Comparison of ENCODE assay signal across 20 cellular contexts in the genomic region with DNA sequence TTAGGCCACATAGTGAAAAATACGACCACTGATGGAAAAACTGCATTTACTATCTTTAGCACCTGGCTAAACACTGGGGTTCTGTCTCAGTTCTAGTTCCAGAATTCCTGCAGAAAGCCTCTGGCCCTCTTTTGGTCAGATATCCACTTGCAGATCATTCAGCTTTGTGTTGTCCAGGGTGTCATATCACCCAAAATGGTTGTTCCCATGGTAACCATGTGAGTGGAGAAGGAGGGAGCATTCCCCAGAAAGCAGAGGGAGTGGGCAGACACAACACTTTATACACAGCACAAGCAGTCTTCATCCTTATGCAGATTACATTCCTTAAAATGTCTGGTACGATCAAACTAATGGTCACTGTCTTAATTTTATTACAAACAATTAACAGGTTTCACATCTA.
DNase-seq lines count a peak whose midpoint lies in the region; ATAC-seq and TF ChIP-seq lines count a peak whose summit lies in the region.
"Had no signal": no experiment of that assay in that cellular context is flagged by ENCODE, and none has a peak within 500 bp of the region (broad histone marks: within the 10 kb centered on the region; RNA-seq: fewer than 3 reads in every experiment).

No MANE protein-coding gene starts in this region.

- no peak for TF ChIP-seq EP300 in SK-N-SH (IDR thresholded peaks at IDR 0.05; ENCODE audit: borderline replicate concordance in 1 of 2, low read depth in 1 of 2, low read length in 1 of 2)

- CTCF ChIA-PET in SK-N-SH (lab: Yijun Ruan, JAX) = no interaction called here

- H2AFZ ChIP-seq in SK-N-SH (ENCODE audit: low read depth) = no peak overlapping the region
- H2AFZ ChIP-seq: parathyroid adenoma had no signal

- no peak overlapping the region for H3K27ac ChIP-seq in SK-N-SH (ENCODE audit: low read depth in 2 of 2, low read length in 1 of 2)
- H3K27ac ChIP-seq: parathyroid adenoma had no signal

- no peaks in the 10 kb centered on the region for H3K27me3 ChIP-seq in SK-N-SH (ENCODE audit: insufficient read depth)

- H3K4me3 ChIP-seq in SK-N-SH (ENCODE audit: low read depth in 2 of 2, low read length in 1 of 2) = no peak overlapping the region

- 86% methylated on average over 2 of the region's 2 CpGs for WGBS in SK-N-SH (ENCODE audit: low lambda C conversion rate)

- no peak overlapping the region for H3K4me2 ChIP-seq in SK-N-SH

- peak; percentile 16 for DNase-seq in SK-N-SH
- peak; percentile 16 for DNase-seq in NCI-H69 (lab: John Stamatoyannopoulos, UW)
- peak; percentile 37 for DNase-seq in inferior parietal cortex (ENCODE audit: extremely low spot score)
- no peak for DNase-seq in NCI-H1930 (lab: John Stamatoyannopoulos, UW)
- no peak for DNase-seq in putamen (ENCODE audit: low spot score)
- DNase-seq in GM13976 (ENCODE audit: low spot score) = no peak
- DNase-seq: activated CD4-positive, alpha-beta T cell treated with anti-CD3 and anti-CD28 coated beads for 4 hours; activated naive CD4-positive, alpha-beta T cell treated with Interleukin-2 at 50 U/mL for 16 hours; activated T-cell treated with anti-CD3 and anti-CD28 coated beads, Interleukin-2, amount 50 U/mL, for 48 hours; glutamatergic neuron; left colon; natural killer cell; NCI-H1048; NCI-H2029 treated with DMSO at 0.1 percent for 48 hours; NCI-H774; substantia nigra had no signal

- POLR2A ChIA-PET in SK-N-SH (lab: Yijun Ruan, JAX) = no interaction called here

- no peaks in the 10 kb centered on the region for H3K79me2 ChIP-seq in SK-N-SH (ENCODE audit: insufficient read depth)
- H3K79me2 ChIP-seq: parathyroid adenoma had no signal

- no peaks in the 10 kb centered on the region for H4K20me1 ChIP-seq in SK-N-SH (ENCODE audit: insufficient read depth)

- in situ Hi-C loops in GM13976 (cut with MboI; ENCODE audit: low sequenced_read_pairs, unreplicated experiment) = no loop called here

- ATAC-seq in SK-N-SH treated with all-trans-retinoic acid at 6 μM for 48 hours = no peak
- no peak for ATAC-seq in GM21619 (IDR thresholded peaks at IDR 0.05; ENCODE audit: unreplicated experiment)
- ATAC-seq: left colon, natural killer cell, Panc1 had no signal

- H3K4me1 ChIP-seq in SK-N-SH (ENCODE audit: control insufficient read depth in 1 of 2, insufficient read depth in 2 of 2, low read depth in 1 of 2, low read length in 1 of 2) = peaks cover 0 to 24% of the 10 kb centered on the region in 2 experiments
- H3K4me1 ChIP-seq: parathyroid adenoma had no signal

- no peak for TF ChIP-seq RAD21 in SK-N-SH (IDR thresholded peaks at IDR 0.05; ENCODE audit: low read length)

- H3K36me3 ChIP-seq in SK-N-SH (replicated peaks in 1 of 2; ENCODE audit: control insufficient read depth in 1 of 2, insufficient read depth in 2 of 2, low read length in 1 of 2) = no peaks in the 10 kb centered on the region

- TF ChIP-seq CTCF in SK-N-SH (IDR thresholded peaks at IDR 0.05) = no peak
- no peak for TF ChIP-seq CTCF in GM13976 (IDR thresholded peaks at IDR 0.05; ENCODE audit: borderline replicate concordance, control extremely low read depth, extremely low read depth, insufficient read depth, missing control alignments)

- H3K9me3 ChIP-seq in SK-N-SH = no peaks in the 10 kb centered on the region

- H3K9me2 ChIP-seq in SK-N-SH = no peaks in the 10 kb centered on the region

- peaks cover 5% of the 10 kb centered on the region for H3F3A ChIP-seq in SK-N-SH (replicated peaks; ENCODE audit: insufficient read depth)

- no peak overlapping the region for H3K9ac ChIP-seq in SK-N-SH
- H3K9ac ChIP-seq: parathyroid adenoma had no signal

TF ChIP-seq in SK-N-SH, 30 proteins besides CTCF, POLR2A, EP300 and RAD21 (continues in another document):
- TF ChIP-seq MEF2A (IDR thresholded peaks at IDR 0.05; ENCODE audit: borderline replicate concordance, low read depth) (no peak), FOXM1 (IDR thresholded peaks at IDR 0.05; ENCODE audit: low read depth) (no peak), GABPA (IDR thresholded peaks at IDR 0.05; ENCODE audit: low read depth) (no peak), NRF1 (IDR thresholded peaks at IDR 0.05; ENCODE audit: low read depth, low read length) (no peak), RXRA (IDR thresholded peaks at IDR 0.05; ENCODE audit: borderline replicate concordance, low read depth) (no peak), ELF1 (IDR thresholded peaks at IDR 0.05) (no peak)
- TF ChIP-seq, protein P1, sequence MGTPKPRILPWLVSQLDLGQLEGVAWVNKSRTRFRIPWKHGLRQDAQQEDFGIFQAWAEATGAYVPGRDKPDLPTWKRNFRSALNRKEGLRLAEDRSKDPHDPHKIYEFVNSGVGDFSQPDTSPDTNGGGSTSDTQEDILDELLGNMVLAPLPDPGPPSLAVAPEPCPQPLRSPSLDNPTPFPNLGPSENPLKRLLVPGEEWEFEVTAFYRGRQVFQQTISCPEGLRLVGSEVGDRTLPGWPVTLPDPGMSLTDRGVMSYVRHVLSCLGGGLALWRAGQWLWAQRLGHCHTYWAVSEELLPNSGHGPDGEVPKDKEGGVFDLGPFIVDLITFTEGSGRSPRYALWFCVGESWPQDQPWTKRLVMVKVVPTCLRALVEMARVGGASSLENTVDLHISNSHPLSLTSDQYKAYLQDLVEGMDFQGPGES (IDR thresholded peaks at IDR 0.05; ENCODE audit: low read depth, low read length) = no peak
- TF ChIP-seq, protein P2, sequence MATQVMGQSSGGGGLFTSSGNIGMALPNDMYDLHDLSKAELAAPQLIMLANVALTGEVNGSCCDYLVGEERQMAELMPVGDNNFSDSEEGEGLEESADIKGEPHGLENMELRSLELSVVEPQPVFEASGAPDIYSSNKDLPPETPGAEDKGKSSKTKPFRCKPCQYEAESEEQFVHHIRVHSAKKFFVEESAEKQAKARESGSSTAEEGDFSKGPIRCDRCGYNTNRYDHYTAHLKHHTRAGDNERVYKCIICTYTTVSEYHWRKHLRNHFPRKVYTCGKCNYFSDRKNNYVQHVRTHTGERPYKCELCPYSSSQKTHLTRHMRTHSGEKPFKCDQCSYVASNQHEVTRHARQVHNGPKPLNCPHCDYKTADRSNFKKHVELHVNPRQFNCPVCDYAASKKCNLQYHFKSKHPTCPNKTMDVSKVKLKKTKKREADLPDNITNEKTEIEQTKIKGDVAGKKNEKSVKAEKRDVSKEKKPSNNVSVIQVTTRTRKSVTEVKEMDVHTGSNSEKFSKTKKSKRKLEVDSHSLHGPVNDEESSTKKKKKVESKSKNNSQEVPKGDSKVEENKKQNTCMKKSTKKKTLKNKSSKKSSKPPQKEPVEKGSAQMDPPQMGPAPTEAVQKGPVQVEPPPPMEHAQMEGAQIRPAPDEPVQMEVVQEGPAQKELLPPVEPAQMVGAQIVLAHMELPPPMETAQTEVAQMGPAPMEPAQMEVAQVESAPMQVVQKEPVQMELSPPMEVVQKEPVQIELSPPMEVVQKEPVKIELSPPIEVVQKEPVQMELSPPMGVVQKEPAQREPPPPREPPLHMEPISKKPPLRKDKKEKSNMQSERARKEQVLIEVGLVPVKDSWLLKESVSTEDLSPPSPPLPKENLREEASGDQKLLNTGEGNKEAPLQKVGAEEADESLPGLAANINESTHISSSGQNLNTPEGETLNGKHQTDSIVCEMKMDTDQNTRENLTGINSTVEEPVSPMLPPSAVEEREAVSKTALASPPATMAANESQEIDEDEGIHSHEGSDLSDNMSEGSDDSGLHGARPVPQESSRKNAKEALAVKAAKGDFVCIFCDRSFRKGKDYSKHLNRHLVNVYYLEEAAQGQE (IDR thresholded peaks at IDR 0.05; ENCODE audit: low read depth, low read length) = no peak

TF ChIP-seq in SK-N-SH treated with all-trans-retinoic acid at 6 μM for 48 hours, 23 proteins besides CTCF, POLR2A, EP300 and RAD21 (continues in another document):
- TF ChIP-seq TOX (CRISPR knock-in tag; IDR thresholded peaks at IDR 0.05; ENCODE audit: borderline replicate concordance) = no peak
- no peak for TF ChIP-seq ESRRG (CRISPR knock-in tag; IDR thresholded peaks at IDR 0.05)
- TF ChIP-seq, protein P3, sequence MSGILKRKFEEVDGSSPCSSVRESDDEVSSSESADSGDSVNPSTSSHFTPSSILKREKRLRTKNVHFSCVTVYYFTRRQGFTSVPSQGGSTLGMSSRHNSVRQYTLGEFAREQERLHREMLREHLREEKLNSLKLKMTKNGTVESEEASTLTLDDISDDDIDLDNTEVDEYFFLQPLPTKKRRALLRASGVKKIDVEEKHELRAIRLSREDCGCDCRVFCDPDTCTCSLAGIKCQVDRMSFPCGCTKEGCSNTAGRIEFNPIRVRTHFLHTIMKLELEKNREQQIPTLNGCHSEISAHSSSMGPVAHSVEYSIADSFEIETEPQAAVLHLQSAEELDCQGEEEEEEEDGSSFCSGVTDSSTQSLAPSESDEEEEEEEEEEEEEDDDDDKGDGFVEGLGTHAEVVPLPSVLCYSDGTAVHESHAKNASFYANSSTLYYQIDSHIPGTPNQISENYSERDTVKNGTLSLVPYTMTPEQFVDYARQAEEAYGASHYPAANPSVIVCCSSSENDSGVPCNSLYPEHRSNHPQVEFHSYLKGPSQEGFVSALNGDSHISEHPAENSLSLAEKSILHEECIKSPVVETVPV (CRISPR knock-in tag; IDR thresholded peaks at IDR 0.05) = no peak
- no peak for TF ChIP-seq CSDC2 (CRISPR knock-in tag; IDR thresholded peaks at IDR 0.05)
- TF ChIP-seq TCF4 (CRISPR knock-in tag; IDR thresholded peaks at IDR 0.05; ENCODE audit: borderline replicate concordance) = no peak
- TF ChIP-seq, protein P4, sequence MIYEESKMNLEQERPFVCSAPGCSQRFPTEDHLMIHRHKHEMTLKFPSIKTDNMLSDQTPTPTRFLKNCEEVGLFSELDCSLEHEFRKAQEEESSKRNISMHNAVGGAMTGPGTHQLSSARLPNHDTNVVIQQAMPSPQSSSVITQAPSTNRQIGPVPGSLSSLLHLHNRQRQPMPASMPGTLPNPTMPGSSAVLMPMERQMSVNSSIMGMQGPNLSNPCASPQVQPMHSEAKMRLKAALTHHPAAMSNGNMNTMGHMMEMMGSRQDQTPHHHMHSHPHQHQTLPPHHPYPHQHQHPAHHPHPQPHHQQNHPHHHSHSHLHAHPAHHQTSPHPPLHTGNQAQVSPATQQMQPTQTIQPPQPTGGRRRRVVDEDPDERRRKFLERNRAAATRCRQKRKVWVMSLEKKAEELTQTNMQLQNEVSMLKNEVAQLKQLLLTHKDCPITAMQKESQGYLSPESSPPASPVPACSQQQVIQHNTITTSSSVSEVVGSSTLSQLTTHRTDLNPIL (CRISPR knock-in tag; IDR thresholded peaks at IDR 0.05; ENCODE audit: low read depth) = no peak
- TF ChIP-seq GLIS3 (CRISPR knock-in tag; IDR thresholded peaks at IDR 0.05) = no peak
- TF ChIP-seq BACH2 (CRISPR knock-in tag; IDR thresholded peaks at IDR 0.05; ENCODE audit: borderline replicate concordance) = no peak
- TF ChIP-seq ARNTL (CRISPR knock-in tag; IDR thresholded peaks at IDR 0.05; ENCODE audit: borderline replicate concordance, low read depth) = no peak
- TF ChIP-seq ZC3H10 (CRISPR knock-in tag; IDR thresholded peaks at IDR 0.05) = no peak
- TF ChIP-seq OSR1 (CRISPR knock-in tag; IDR thresholded peaks at IDR 0.05) = no peak

Comparison
In these comparisons a context has a peak if more than half of its experiments do, and no peak if none do; other contexts are left out.
1. DNase-seq: peak in SK-N-SH (single experiment), NCI-H69 (single experiment) and inferior parietal cortex (single experiment); none in NCI-H1930 (0 of 2), putamen (single experiment) and GM13976 (single experiment).